Comparison of ENCODE assay signal across 8 cellular contexts in genomic region chrX:64206556-64207162, GRCh38. TPM values are rescaled to one million over a fixed set of nuclear protein-coding genes. Genes with fewer than 3 reads are reported as not detected.
DNase-seq lines count a peak whose midpoint lies in the region; ATAC-seq, FAIRE-seq and TF ChIP-seq lines count a peak whose summit lies in the region.

No MANE protein-coding gene starts in this region.

- CTCF ChIA-PET in activated CD4-positive, alpha-beta T cell treated with anti-CD3 and anti-CD28 coated beads, Interleukin-2, amount 10 ng/mL, durations not matched to agents 7 days and 5 days (lab: Charles Lee): interaction anchor here (1.3 kb wide), 1 partner anchor 10 kb away, joined by 6 read pairs; no protein-coding TSS in a partner anchor
- CTCF ChIA-PET in GM12878 (lab: Yijun Ruan, JAX): no interaction called here

- H3K4me2 ChIP-seq in GM12878 (ENCODE audit: control insufficient read depth, insufficient read depth): peak overlapping the region; percentile 53

- H3K9ac ChIP-seq in GM12878 (ENCODE audit: control insufficient read depth, insufficient read depth, low read length) (peak overlapping the region; percentile 52), liver (ENCODE audit: low read depth in 1 of 2, low read length in 2 of 2) (peak overlapping the region; percentile 52 to 73)

- ATAC-seq in GM12878: no peak
- ATAC-seq in HG02981 (IDR thresholded peaks at IDR 0.05; ENCODE audit: unreplicated experiment): no peak
- no peak for ATAC-seq in HG03457 (IDR thresholded peaks at IDR 0.05; ENCODE audit: unreplicated experiment)

- POLR2A ChIA-PET in activated CD4-positive, alpha-beta T cell treated with anti-CD3 and anti-CD28 coated beads, Interleukin-2, amount 10 ng/mL, durations not matched to agents 7 days and 5 days (lab: Charles Lee): no interaction called here
- POLR2A ChIA-PET in GM12878 (lab: Charles Lee): no interaction called here

- no peak for TF ChIP-seq POLR2A in GM12878 (IDR thresholded peaks at IDR 0.05; ENCODE audit: low read depth, low read length)

- no peak for TF ChIP-seq CTCF in GM12878 (IDR thresholded peaks at IDR 0.05 in 2 of 3, conservative IDR thresholded peaks at IDR 0.05 in 1 of 3; ENCODE audit: control insufficient read depth in 2 of 3, extremely low read depth in 1 of 3, insufficient read depth in 1 of 3, low read depth in 3 of 3, low read length in 3 of 3)
- TF ChIP-seq CTCF in liver (IDR thresholded peaks at IDR 0.05; ENCODE audit: low read depth, low read length, missing input control): no peak
- TF ChIP-seq CTCF in type B pancreatic cell (conservative IDR thresholded peaks at IDR 0.05): no peak

- H3K9me3 ChIP-seq in GM12878 (replicated peaks; ENCODE audit: control insufficient read depth, insufficient read depth, low read length): no peaks in the 10 kb centered on the region
- no peaks in the 10 kb centered on the region for H3K9me3 ChIP-seq in liver (ENCODE audit: control insufficient read depth in 4 of 4, low read length in 3 of 4)

- H3K4me3 Mint-ChIP-seq in activated CD4-positive, alpha-beta T cell treated with anti-CD3 and anti-CD28 coated beads, Interleukin-2, amount 10 ng/mL, durations not matched to agents 7 days and 5 days: peak overlapping the region; percentile 83
- H3K4me3 Mint-ChIP-seq in type B pancreatic cell: peak overlapping the region; percentile 90

- H3K4me3 ChIP-seq in GM12878 (peak overlapping the region; percentile 62; the same call in 1 of the 2 replicates), liver (ENCODE audit: low read depth in 1 of 3, low read length in 3 of 3) (peak overlapping the region in 2 of 3 donors; percentile 42 to 82)

- RAD21 ChIA-PET in GM12878 (lab: Charles Lee; ENCODE audit: unreplicated experiment): no interaction called here

- in situ Hi-C loops in GM12878 (cut with MboI): loop anchor here (10.0 to 25.0 kb wide), 2 partner anchors 188 to 1806 kb away; partner anchors contain the start of gene MTMR8

- H3K36me3 Mint-ChIP-seq in activated CD4-positive, alpha-beta T cell treated with anti-CD3 and anti-CD28 coated beads, Interleukin-2, amount 10 ng/mL, durations not matched to agents 7 days and 5 days (ENCODE audit: low read depth): no peaks in the 10 kb centered on the region
- no peaks in the 10 kb centered on the region for H3K36me3 Mint-ChIP-seq in type B pancreatic cell

- intact Hi-C loops in GM12878 (cut with micrococcal nuclease; ENCODE audit: unreplicated experiment): loop anchor here (2.0 to 10.0 kb wide), 2 partner anchors 188 to 452 kb away; partner anchors contain the start of gene MTMR8

- no peaks in the 10 kb centered on the region for H3K9me3 Mint-ChIP-seq in activated CD4-positive, alpha-beta T cell treated with anti-CD3 and anti-CD28 coated beads, Interleukin-2, amount 10 ng/mL, durations not matched to agents 7 days and 5 days
- no peaks in the 10 kb centered on the region for H3K9me3 Mint-ChIP-seq in type B pancreatic cell

- no peaks in the 10 kb centered on the region for H3K36me3 ChIP-seq in GM12878 (ENCODE audit: control insufficient read depth in 2 of 2, insufficient read depth in 2 of 2, low read length in 1 of 2)
- H3K36me3 ChIP-seq in liver (ENCODE audit: control insufficient read depth in 4 of 4, insufficient read depth in 3 of 4, low read depth in 1 of 4, low read length in 3 of 4): no peaks in the 10 kb centered on the region

- no peaks in the 10 kb centered on the region for H3K27me3 Mint-ChIP-seq in activated CD4-positive, alpha-beta T cell treated with anti-CD3 and anti-CD28 coated beads, Interleukin-2, amount 10 ng/mL, durations not matched to agents 7 days and 5 days
- H3K27me3 Mint-ChIP-seq in type B pancreatic cell: no peaks in the 10 kb centered on the region

- FAIRE-seq in GM12878 (lab: Jason Lieb, UNC): no peak

- TF ChIP-seq RAD21 in GM12878 (IDR thresholded peaks at IDR 0.05; ENCODE audit: insufficient read depth, low read depth, low read length) (no peak), liver (IDR thresholded peaks at IDR 0.05) (no peak)

- H3K4me1 ChIP-seq in GM12878 (ENCODE audit: control insufficient read depth, insufficient read depth, low read length): no peaks in the 10 kb centered on the region; the same call in 1 of the 2 replicates
- H3K4me1 ChIP-seq in liver (ENCODE audit: control insufficient read depth in 4 of 4, insufficient read depth in 4 of 4, low read length in 3 of 4): peaks cover 0 to 32% (median 20%) of the 10 kb centered on the region in 4 donors

- H4K20me1 ChIP-seq in GM12878 (ENCODE audit: control insufficient read depth, insufficient read depth): no peaks in the 10 kb centered on the region

- 26% methylated on average over 5 of the region's 5 CpGs for WGBS in GM12878 (ENCODE audit: insufficient coverage, insufficient replicate concordance, low lambda C conversion rate, missing lambda C conversion rate)
- 26% methylated on average over 5 of the region's 5 CpGs for WGBS in liver

- H3K27ac ChIP-seq in GM12878 (ENCODE audit: control insufficient read depth, insufficient read depth) (peak overlapping the region; percentile 84), liver (ENCODE audit: low read depth in 1 of 2, low read length in 2 of 2) (peak overlapping the region; percentile 91 to 96)

- TF ChIP-seq EP300 in GM12878 (IDR thresholded peaks at IDR 0.05; ENCODE audit: borderline replicate concordance in 1 of 2, control insufficient read depth in 1 of 2, low read depth in 2 of 2, low read length in 2 of 2): no peak

- no TSS peak for BruUV-seq in GM12878 (replicated peaks; lab: Mats Ljungman, UMichigan)

- peak overlapping the region; percentile 93 for H3K27ac Mint-ChIP-seq in activated CD4-positive, alpha-beta T cell treated with anti-CD3 and anti-CD28 coated beads, Interleukin-2, amount 10 ng/mL, durations not matched to agents 7 days and 5 days
- H3K27ac Mint-ChIP-seq in type B pancreatic cell: peak overlapping the region; percentile 94

- H3K4me1 Mint-ChIP-seq in activated CD4-positive, alpha-beta T cell treated with anti-CD3 and anti-CD28 coated beads, Interleukin-2, amount 10 ng/mL, durations not matched to agents 7 days and 5 days: peaks cover 7% of the 10 kb centered on the region
- H3K4me1 Mint-ChIP-seq in type B pancreatic cell (ENCODE audit: unreplicated experiment): peaks cover 9% of the 10 kb centered on the region

- peaks cover 7% of the 10 kb centered on the region for H3K79me2 ChIP-seq in GM12878 (ENCODE audit: control insufficient read depth, insufficient read depth, low read length)

- H3K27me3 ChIP-seq in GM12878 (replicated peaks in 1 of 2; ENCODE audit: control insufficient read depth in 2 of 2, insufficient read depth in 2 of 2, low read length in 1 of 2) (no peaks in the 10 kb centered on the region), liver (ENCODE audit: control insufficient read depth in 4 of 4, insufficient read depth in 4 of 4, low read length in 3 of 4) (no peaks in the 10 kb centered on the region)

- SMC1A ChIA-PET in GM12878 (lab: Charles Lee; ENCODE audit: uncharacterized antibody, unreplicated experiment): interaction anchor here (1.1 kb wide), 1 partner anchor 36 kb away, joined by 3 read pairs; no protein-coding TSS in a partner anchor

- H2AFZ ChIP-seq in GM12878 (ENCODE audit: control insufficient read depth, low read depth, low read length): peak overlapping the region; percentile 26; the same call in 1 of the 2 replicates

- DNase-seq in activated CD4-positive, alpha-beta T cell treated with anti-CD3 and anti-CD28 coated beads, Interleukin-2, amount 10 ng/mL, durations not matched to agents 7 days and 5 days: no peak
- no peak for DNase-seq in activated CD4-positive, alpha-beta T cell treated with anti-CD3 and anti-CD28 coated beads, Interleukin-2, amount 50 U/mL, for 4 hours
- DNase-seq in GM12878 (ENCODE audit: low read depth, low spot score) (no peak), type B pancreatic cell (ENCODE audit: extremely low spot score, unreplicated experiment) (no peak)
- DNase-seq in stimulated activated naive CD4-positive, alpha-beta T cell treated with Interleukin-2 at 50 U/mL for 16 hours (lab: John Stamatoyannopoulos, UW): no peak

RNA-seq across cellular contexts. Expression of gene AMER1, which starts 1.2 kb away (rescaled TPM):
- total RNA-seq in activated CD4-positive, alpha-beta T cell treated with anti-CD3 and anti-CD28 coated beads, Interleukin-2, amount 10 ng/mL, durations not matched to agents 7 days and 5 days: 1 to 10 TPM; 4.2 TPM
- 10.2 and 11.9 TPM in 2 replicates for total RNA-seq in GM12878 (2013; cell fraction: nucleolus; rRNA removed)
- total RNA-seq in GM12878 (2014; rRNA removed) (5.4 and 5.5 TPM in 2 replicates), GM12878 (2014; rRNA removed; fragmentation: Illumina TruSeq; extraction: Trizol) (4.8 and 5.3 TPM in 2 replicates), GM12878 (2021) (6.2 and 6.3 TPM in 2 replicates), liver (1 to 10 TPM; 2.7 to 5.2 TPM), type B pancreatic cell (ENCODE audit: low replicate concordance) (8.9 and 11.7 TPM in 2 replicates)
- 1.6 TPM for polyA plus RNA-seq in GM12878 (2011; ENCODE audit: low read depth)
- polyA plus RNA-seq in GM12878 (2011; rRNA removed) (3.1 and 3.7 TPM in 2 replicates), GM12878 (2014; fragmentation: Illumina TruSeq; extraction: Trizol) (5.7 and 6.1 TPM in 2 replicates), GM12878 (2014; fragmentation: Nextera tagmentation; extraction: Ambion mirVana) (under 1 TPM; 0.31 to 0.40 TPM), GM12878 (2014; rRNA removed) (4.3 and 4.7 TPM in 2 replicates), GM12878 (2016; fragmentation: Nextera tagmentation; extraction: Ambion mirVana) (under 1 TPM; 0.16 to 0.23 TPM), liver (1 to 10 TPM in 1 of 2 donors, under 1 TPM in 1; 0.40 to 1.3 TPM)
- polyA plus RNA-seq in GM12878 (2011; cell fraction: cytosol; rRNA removed): 3.4 and 3.6 TPM in 2 replicates
- 6.0 and 7.2 TPM in 2 replicates for polyA plus RNA-seq in GM12878 (2011; cell fraction: nucleus; rRNA removed)
- polyA plus RNA-seq in GM12878 (2012): 2.2 TPM in 2 replicates
- 6.4 and 8.7 TPM in 2 replicates for polyA minus RNA-seq in GM12878 (2011; rRNA and poly(A)+ RNA removed)
- polyA minus RNA-seq in GM12878 (2011; cell fraction: cytosol; rRNA and poly(A)+ RNA removed): 2.3 and 2.5 TPM in 2 replicates
- polyA minus RNA-seq in GM12878 (2011; cell fraction: nucleus; rRNA and poly(A)+ RNA removed): 4.6 and 7.0 TPM in 2 replicates

RNA-seq across cellular contexts. Expression of gene ASB12, which starts 23.7 kb away (rescaled TPM):
- not detected for total RNA-seq in activated CD4-positive, alpha-beta T cell treated with anti-CD3 and anti-CD28 coated beads, Interleukin-2, amount 10 ng/mL, durations not matched to agents 7 days and 5 days
- 0.42 TPM in 1 of 2 replicates, not detected in the other for total RNA-seq in GM12878 (2013; cell fraction: nucleolus; rRNA removed)
- total RNA-seq in GM12878 (2014; rRNA removed) (not detected in 2 replicates), GM12878 (2014; rRNA removed; fragmentation: Illumina TruSeq; extraction: Trizol) (not detected in 2 replicates), GM12878 (2021) (not detected in 2 replicates), liver (not detected), type B pancreatic cell (ENCODE audit: low replicate concordance) (0.63 TPM in 1 of 2 replicates, not detected in the other)
- not detected for polyA plus RNA-seq in GM12878 (2011; ENCODE audit: low read depth)
- polyA plus RNA-seq in GM12878 (2011; rRNA removed) (0.09 and 0.35 TPM in 2 replicates), GM12878 (2014; fragmentation: Illumina TruSeq; extraction: Trizol) (0.07 TPM in 1 of 2 replicates, not detected in the other), GM12878 (2014; fragmentation: Nextera tagmentation; extraction: Ambion mirVana) (under 1 TPM in 1 of 2 experiments, not detected in 1; 0.15 TPM), GM12878 (2014; rRNA removed) (0.14 TPM in 1 of 2 replicates, not detected in the other), GM12878 (2016; fragmentation: Nextera tagmentation; extraction: Ambion mirVana) (not detected), liver (under 1 TPM in 1 of 2 donors, not detected in 1; 0.03 TPM)
- polyA plus RNA-seq in GM12878 (2011; cell fraction: cytosol; rRNA removed): 0.36 and 0.59 TPM in 2 replicates
- 0.42 and 0.64 TPM in 2 replicates for polyA plus RNA-seq in GM12878 (2011; cell fraction: nucleus; rRNA removed)
- polyA plus RNA-seq in GM12878 (2012): 0.11 and 0.20 TPM in 2 replicates
- polyA minus RNA-seq in GM12878 (2011; rRNA and poly(A)+ RNA removed): 0.37 and 0.72 TPM in 2 replicates
- not detected in 2 replicates for polyA minus RNA-seq in GM12878 (2011; cell fraction: cytosol; rRNA and poly(A)+ RNA removed)
- 0.24 and 0.29 TPM in 2 replicates for polyA minus RNA-seq in GM12878 (2011; cell fraction: nucleus; rRNA and poly(A)+ RNA removed)
